In genomic region chr2:113276906-113277425, GRCh38 we compare ENCODE assay signal across 11 cellular contexts. TPM values are rescaled to one million over a fixed set of nuclear protein-coding genes. Genes with fewer than 3 reads are reported as not detected.
A peak's percentile ranks its signal among the peaks of the same experiment; 100 is the strongest.
DNase-seq lines count a peak whose midpoint lies in the region; ATAC-seq, FAIRE-seq and TF ChIP-seq lines count a peak whose summit lies in the region.
"Had no signal": no experiment of that assay in that cellular context is flagged by ENCODE, and none has a peak within 500 bp of the region (broad histone marks: within the 10 kb centered on the region; RNA-seq: fewer than 3 reads in every experiment).

No MANE protein-coding gene starts in this region.

- intact Hi-C loops in kidney (cut with DNase I) = no loop called here
- intact Hi-C loops in body of pancreas (cut with DNase I) = no loop called here

- WGBS in body of pancreas, 2 donors = 10 to 19% methylated on average over 18 to 35 of the region's 35 CpGs

- no peaks in the 10 kb centered on the region for H4K20me1 ChIP-seq in astrocyte (ENCODE audit: insufficient read depth, low read length)

- H3K36me3 ChIP-seq in astrocyte (ENCODE audit: insufficient read depth, low read length) = no peaks in the 10 kb centered on the region
- peaks cover 0 to 6% of the 10 kb centered on the region in 2 donors for H3K36me3 ChIP-seq in kidney (ENCODE audit: control insufficient read depth in 1 of 2, insufficient read depth in 2 of 2, low read length in 2 of 2)
- no peaks in the 10 kb centered on the region for H3K36me3 ChIP-seq in body of pancreas (replicated peaks in 1 of 2; ENCODE audit: insufficient read depth in 1 of 2, low read depth in 2 of 2)
- H3K36me3 ChIP-seq: neutrophil had no signal

- ATAC-seq in stimulated activated naive CD8-positive, alpha-beta T cell treated with anti-CD3 and anti-CD28 coated beads, Interleukin-15, Interleukin-2, amounts not matched to agents 100 U/mL and 50 U/mL, for 24 hours = no peak
- ATAC-seq in GM21447 (IDR thresholded peaks at IDR 0.05; ENCODE audit: unreplicated experiment) (no peak), body of pancreas (no peak)
- ATAC-seq: A549 had no signal

- peak; percentile 38 for DNase-seq in activated T-cell treated with anti-CD3 and anti-CD28 coated beads, Interleukin-2, amount 50 U/mL, for 24 hours
- DNase-seq in activated T-cell treated with anti-CD3 and anti-CD28 coated beads for 4 hours (no peak), astrocyte (ENCODE audit: low read depth) (no peak), kidney (no peak), SW 1271 (lab: John Stamatoyannopoulos, UW) (no peak), body of pancreas (no peak)
- peak; percentile 13 for DNase-seq in stimulated activated naive CD8-positive, alpha-beta T cell treated with anti-CD3 and anti-CD28 coated beads, Interleukin-15, Interleukin-2, amounts not matched to agents 100 U/mL and 50 U/mL, for 24 hours

- H3K27me3 ChIP-seq in astrocyte (ENCODE audit: insufficient read depth, low read length) (peaks cover 59% of the 10 kb centered on the region), body of pancreas (peaks cover 0 to 15% of the 10 kb centered on the region in 2 donors)

- H3K4me1 ChIP-seq in astrocyte (ENCODE audit: insufficient read depth, low read length) (peaks cover 10% of the 10 kb centered on the region), kidney (ENCODE audit: control insufficient read depth in 1 of 2, insufficient read depth in 1 of 2, low read depth in 1 of 2, low read length in 2 of 2) (peaks cover 23 to 36% of the 10 kb centered on the region in 2 donors), body of pancreas (peaks cover 35% of the 10 kb centered on the region)

- no peaks in the 10 kb centered on the region for H3K9me3 Mint-ChIP-seq in activated T-cell treated with anti-CD3 and anti-CD28 coated beads, Interleukin-2, amount 50 U/mL, for 24 hours
- H3K9me3 Mint-ChIP-seq in astrocyte (ENCODE audit: unreplicated experiment) = no peaks in the 10 kb centered on the region
- H3K9me3 Mint-ChIP-seq: T-helper 2 cell treated with Interferon-gamma antibody and Interleukin-4, amounts not matched to agents 5 μg/mL and 100 μg/mL, for 36 hours had no signal

- no peak overlapping the region for H3K27ac Mint-ChIP-seq in activated T-cell treated with anti-CD3 and anti-CD28 coated beads, Interleukin-2, amount 50 U/mL, for 24 hours
- H3K27ac Mint-ChIP-seq in astrocyte (ENCODE audit: unreplicated experiment) = no peak overlapping the region
- H3K27ac Mint-ChIP-seq: T-helper 2 cell treated with Interferon-gamma antibody and Interleukin-4, amounts not matched to agents 5 μg/mL and 100 μg/mL, for 36 hours had no signal

- no peak overlapping the region for H2AFZ ChIP-seq in astrocyte (ENCODE audit: low read depth, low read length)

- H3K4me3 Mint-ChIP-seq in activated T-cell treated with anti-CD3 and anti-CD28 coated beads, Interleukin-2, amount 50 U/mL, for 24 hours = peak overlapping the region; percentile 59
- peak overlapping the region; percentile 74 for H3K4me3 Mint-ChIP-seq in astrocyte (ENCODE audit: unreplicated experiment)
- H3K4me3 Mint-ChIP-seq: T-helper 2 cell treated with Interferon-gamma antibody and Interleukin-4, amounts not matched to agents 5 μg/mL and 100 μg/mL, for 36 hours had no signal

- H3K27me3 Mint-ChIP-seq in activated T-cell treated with anti-CD3 and anti-CD28 coated beads, Interleukin-2, amount 50 U/mL, for 24 hours = peaks cover 75% of the 10 kb centered on the region
- peaks cover 81% of the 10 kb centered on the region for H3K27me3 Mint-ChIP-seq in astrocyte (ENCODE audit: low read depth, unreplicated experiment)

- H3K4me3 ChIP-seq in astrocyte (ENCODE audit: insufficient read depth, low read depth, low read length) (no peak overlapping the region), kidney (ENCODE audit: low read length in 2 of 2) (peak overlapping the region; percentile 90 to 95), body of pancreas (no peak overlapping the region)
- H3K4me3 ChIP-seq: A549 had no signal

- H3K36me3 Mint-ChIP-seq in activated T-cell treated with anti-CD3 and anti-CD28 coated beads, Interleukin-2, amount 50 U/mL, for 24 hours (ENCODE audit: low read depth) = no peaks in the 10 kb centered on the region
- no peaks in the 10 kb centered on the region for H3K36me3 Mint-ChIP-seq in astrocyte (ENCODE audit: low read depth, unreplicated experiment)

- no peaks in the 10 kb centered on the region for H3K9me3 ChIP-seq in astrocyte (ENCODE audit: insufficient read depth, low read depth, low read length)
- H3K9me3 ChIP-seq in kidney (ENCODE audit: control insufficient read depth in 1 of 2, low read length in 2 of 2) = no peaks in the 10 kb centered on the region
- no peaks in the 10 kb centered on the region for H3K9me3 ChIP-seq in body of pancreas
- H3K9me3 ChIP-seq: A549, neutrophil had no signal

- H3K27ac ChIP-seq in astrocyte (ENCODE audit: low read depth, low read length) (no peak overlapping the region), kidney (ENCODE audit: low read depth in 2 of 2, low read length in 2 of 2) (peak overlapping the region; percentile 96 to 98), body of pancreas (no peak overlapping the region)
- H3K27ac ChIP-seq: neutrophil had no signal

- FAIRE-seq in astrocyte (lab: Jason Lieb, UNC) (no peak), kidney (lab: Jason Lieb, UNC) (no peak)
- FAIRE-seq: A549 had no signal

- H3K9ac ChIP-seq in astrocyte (ENCODE audit: low read length) (no peak overlapping the region), kidney (ENCODE audit: low read length in 2 of 2) (peak overlapping the region; percentile 98)

- H3K79me2 ChIP-seq in astrocyte (ENCODE audit: insufficient read depth, low read length) = no peaks in the 10 kb centered on the region

- H3K4me1 Mint-ChIP-seq in activated T-cell treated with anti-CD3 and anti-CD28 coated beads, Interleukin-2, amount 50 U/mL, for 24 hours (ENCODE audit: low read depth) = peaks cover 24% of the 10 kb centered on the region
- H3K4me1 Mint-ChIP-seq in astrocyte (ENCODE audit: low read depth, unreplicated experiment) = peaks cover 10% of the 10 kb centered on the region

- TF ChIP-seq POLR2A in body of pancreas (IDR thresholded peaks at IDR 0.05) = no peak

- H3K4me2 ChIP-seq in astrocyte (ENCODE audit: low read length) = peak overlapping the region; percentile 54
- H3K4me2 ChIP-seq: A549 had no signal

- TF ChIP-seq CTCF in astrocyte (IDR thresholded peaks at IDR 0.05; ENCODE audit: insufficient read depth, low read depth, low read length) (no peak), kidney (IDR thresholded peaks at IDR 0.05; ENCODE audit: borderline replicate concordance, extremely low read depth, insufficient read depth) (no peak), body of pancreas (IDR thresholded peaks at IDR 0.05) (no peak)

RNA-seq across cellular contexts. Expression of gene PAX8, which starts 1.8 kb away (rescaled TPM):
- total RNA-seq in astrocyte (0.48 and 1.2 TPM in 2 replicates), kidney (607 TPM), body of pancreas (1 to 10 TPM in 1 of 2 donors, under 1 TPM in 1; 0.52 to 2.3 TPM)
- polyA plus RNA-seq in kidney (ENCODE audit: insufficient read depth, low read depth, low replicate concordance) = 199 TPM

Comparison
In these comparisons a context has a peak if more than half of its experiments do, and no peak if none do; other contexts are left out.
1. DNase-seq: peak in activated T-cell treated with anti-CD3 and anti-CD28 coated beads, Interleukin-2, amount 50 U/mL, for 24 hours (single experiment) and stimulated activated naive CD8-positive, alpha-beta T cell treated with anti-CD3 and anti-CD28 coated beads, Interleukin-15, Interleukin-2, amounts not matched to agents 100 U/mL and 50 U/mL, for 24 hours (single experiment); none in activated T-cell treated with anti-CD3 and anti-CD28 coated beads for 4 hours (single experiment), astrocyte (single experiment), kidney (single experiment), SW 1271 (0 of 2) and body of pancreas (0 of 4).
2. H3K27ac ChIP-seq: peak in kidney (2 of 2); none in astrocyte (single experiment) and body of pancreas (0 of 4).
3. H3K4me3 ChIP-seq: peak in kidney (2 of 2); none in astrocyte (single experiment) and body of pancreas (0 of 2).
4. RNA of gene PAX8, which starts 1.8 kb away (total RNA-seq): 607 TPM in kidney (single experiment); 0.52 to 2.3 TPM in body of pancreas and 0.48 to 1.2 TPM in astrocyte; every median in the first group is over 100 times any median in the second.